Comparison of ENCODE assay signal across 23 cellular contexts in genomic region chr15:72169236-72169920, GRCh38. TPM values are rescaled to one million over a fixed set of nuclear protein-coding genes. Genes with fewer than 3 reads are reported as not detected.
DNase-seq lines count a peak whose midpoint lies in the region; ATAC-seq, FAIRE-seq and TF ChIP-seq lines count a peak whose summit lies in the region.
"Had no signal": no experiment of that assay in that cellular context is flagged by ENCODE, and none has a peak within 500 bp of the region (broad histone marks: within the 10 kb centered on the region; RNA-seq: fewer than 3 reads in every experiment).

No MANE protein-coding gene starts in this region.

- H3K23ac ChIP-seq in mesenchymal stem cell (ENCODE audit: low read length in 2 of 2), result no peak overlapping the region

- in situ Hi-C loops in GM12878 (cut with MboI), result no loop called here
- in situ Hi-C loops in transverse colon (cut with MboI; ENCODE audit: low pct_ligation_motif_present in 1 of 4, low pct_unique_long_range_greater_than_20kb in 1 of 4, low sequenced_read_pairs in 3 of 4), result loop anchor here in 2 of 4 donors (25.0 kb wide), 4 partner anchors 282 to 707 kb away; partner anchors contain the start of gene NR2E3 (in 1 of the 2)

- no peaks in the 10 kb centered on the region for H3K79me2 ChIP-seq in GM12878 (ENCODE audit: control insufficient read depth, insufficient read depth, low read length)

- POLR2A ChIA-PET in activated naive CD8-positive, alpha-beta T cell treated with anti-CD3 and anti-CD28 coated beads, Interleukin-2, amount 10 ng/mL, durations not matched to agents 7 days and 5 days (lab: Charles Lee), result interaction anchor here (1.1 kb wide), 1 partner anchor 59 kb away, joined by 6 read pairs; no protein-coding TSS in a partner anchor
- POLR2A ChIA-PET in GM12878 (lab: Charles Lee), result no interaction called here

- no peaks in the 10 kb centered on the region for H3K36me3 Mint-ChIP-seq in activated naive CD8-positive, alpha-beta T cell treated with anti-CD3 and anti-CD28 coated beads, Interleukin-2, amount 10 ng/mL, durations not matched to agents 7 days and 5 days
- H3K36me3 Mint-ChIP-seq in activated naive CD8-positive, alpha-beta T cell treated with anti-CD3 and anti-CD28 coated beads for 36 hours, result no peaks in the 10 kb centered on the region
- H3K36me3 Mint-ChIP-seq: activated naive CD4-positive, alpha-beta T cell treated with anti-CD3 and anti-CD28 coated beads, Interleukin-2, amount 10 ng/mL, durations not matched to agents 7 days and 5 days had no signal

- peak overlapping the region in 1 of 2 experiments; percentile 86 for H3K14ac ChIP-seq in mesenchymal stem cell (ENCODE audit: low read length in 2 of 2)

- H2AK5ac ChIP-seq in mesenchymal stem cell (ENCODE audit: low read length, severe bottlenecking), result peak overlapping the region; percentile 44

- no peaks in the 10 kb centered on the region for H3K79me1 ChIP-seq in mesenchymal stem cell (replicated peaks; ENCODE audit: low read length, poor library complexity, severe bottlenecking)

- no peak overlapping the region for H3K18ac ChIP-seq in mesenchymal stem cell (ENCODE audit: low read depth in 1 of 2, low read length in 2 of 2)

- H2BK15ac ChIP-seq in mesenchymal stem cell (ENCODE audit: low read depth, poor library complexity, severe bottlenecking), result no peak overlapping the region

- no peaks in the 10 kb centered on the region for H3K9me3 Mint-ChIP-seq in activated naive CD8-positive, alpha-beta T cell treated with anti-CD3 and anti-CD28 coated beads, Interleukin-2, amount 10 ng/mL, durations not matched to agents 7 days and 5 days
- no peaks in the 10 kb centered on the region for H3K9me3 Mint-ChIP-seq in activated naive CD8-positive, alpha-beta T cell treated with anti-CD3 and anti-CD28 coated beads for 36 hours
- H3K9me3 Mint-ChIP-seq: activated naive CD4-positive, alpha-beta T cell treated with anti-CD3 and anti-CD28 coated beads, Interleukin-2, amount 10 ng/mL, durations not matched to agents 7 days and 5 days; activated T-cell treated with anti-CD3 and anti-CD28 coated beads, Interleukin-2, amount 50 U/mL, for 24 hours; central memory CD8-positive, alpha-beta T cell had no signal

- peaks cover 0 to 2% of the 10 kb centered on the region in 2 experiments; a peak in 2 of 4 replicates for H3K27me3 ChIP-seq in GM12878 (replicated peaks in 1 of 2; ENCODE audit: control insufficient read depth in 2 of 2, insufficient read depth in 2 of 2, low read length in 1 of 2)
- peaks cover 0 to 62% of the 10 kb centered on the region in 2 experiments for H3K27me3 ChIP-seq in mesenchymal stem cell (ENCODE audit: control insufficient read depth in 1 of 2, insufficient read depth in 1 of 2, low read length in 2 of 2)
- H3K27me3 ChIP-seq in transverse colon, result no peaks in the 10 kb centered on the region
- H3K27me3 ChIP-seq: ascending aorta had no signal

- H3K4me1 ChIP-seq in GM12878 (ENCODE audit: control insufficient read depth, insufficient read depth, low read length) (no peaks in the 10 kb centered on the region; the same call in 1 of the 2 replicates), mesenchymal stem cell (ENCODE audit: control insufficient read depth, insufficient read depth, low read depth, low read length) (peaks cover 13% of the 10 kb centered on the region), transverse colon (peaks cover 0 to 7% (median 3%) of the 10 kb centered on the region in 4 donors)
- H3K4me1 ChIP-seq: ascending aorta had no signal

- no TSS peak for BruUV-seq in GM12878 (replicated peaks; lab: Mats Ljungman, UMichigan)

- H3K9ac ChIP-seq in GM12878 (ENCODE audit: control insufficient read depth, insufficient read depth, low read length) (no peak overlapping the region), mesenchymal stem cell (ENCODE audit: low read length) (no peak overlapping the region)

- CTCF ChIA-PET in GM12878 (lab: Yijun Ruan, JAX), result no interaction called here

- no peak overlapping the region for H3K27ac ChIP-seq in GM12878 (ENCODE audit: control insufficient read depth, insufficient read depth)
- no peak overlapping the region for H3K27ac ChIP-seq in mesenchymal stem cell (ENCODE audit: low read length, poor library complexity, severe bottlenecking)
- H3K27ac ChIP-seq in transverse colon, result peak overlapping the region; percentile 42 to 67 (median 54)
- H3K27ac ChIP-seq: ascending aorta, WERI-Rb-1 had no signal

- no peak for TF ChIP-seq EP300 in GM12878 (IDR thresholded peaks at IDR 0.05; ENCODE audit: borderline replicate concordance in 1 of 2, control insufficient read depth in 1 of 2, low read depth in 2 of 2, low read length in 2 of 2)
- TF ChIP-seq EP300 in transverse colon (IDR thresholded peaks at IDR 0.05; ENCODE audit: low read depth), result no peak

- H2BK12ac ChIP-seq in mesenchymal stem cell (ENCODE audit: low read length in 2 of 2), result peak overlapping the region in 1 of 2 experiments; percentile 10

- H3K4ac ChIP-seq in mesenchymal stem cell (ENCODE audit: low read depth in 1 of 2, low read length in 2 of 2), result no peak overlapping the region

- intact Hi-C loops in GM12878 (cut with micrococcal nuclease; ENCODE audit: unreplicated experiment), result no loop called here
- intact Hi-C loops in transverse colon (cut with DNase I; ENCODE audit: low total_unique reads), result no loop called here

- ATAC-seq in activated naive CD8-positive, alpha-beta T cell treated with anti-CD3 and anti-CD28 coated beads, Interleukin-2, amount 10 ng/mL, durations not matched to agents 7 days and 5 days (ENCODE audit: low read depth), result no peak
- ATAC-seq in GM12878, result 0 out of 3 replicates have a peak, but pooled peaks have one; percentile 15
- ATAC-seq: Panc1, sciatic nerve had no signal

- H3K4me1 Mint-ChIP-seq in activated naive CD8-positive, alpha-beta T cell treated with anti-CD3 and anti-CD28 coated beads, Interleukin-2, amount 10 ng/mL, durations not matched to agents 7 days and 5 days, result peaks cover 24% of the 10 kb centered on the region
- H3K4me1 Mint-ChIP-seq in activated naive CD8-positive, alpha-beta T cell treated with anti-CD3 and anti-CD28 coated beads for 36 hours, result peaks cover 7% of the 10 kb centered on the region

- no peak for FAIRE-seq in GM12878 (lab: Jason Lieb, UNC)
- FAIRE-seq: frontal cortex, GM18507 had no signal

- no peaks in the 10 kb centered on the region for H3K36me3 ChIP-seq in GM12878 (ENCODE audit: control insufficient read depth in 2 of 2, insufficient read depth in 2 of 2, low read length in 1 of 2)
- no peaks in the 10 kb centered on the region for H3K36me3 ChIP-seq in mesenchymal stem cell (ENCODE audit: control insufficient read depth in 1 of 2, insufficient read depth in 2 of 2, low read depth in 1 of 2, low read length in 2 of 2)
- H3K36me3 ChIP-seq in transverse colon, result no peaks in the 10 kb centered on the region
- H3K36me3 ChIP-seq: ascending aorta, WERI-Rb-1 had no signal

- TF ChIP-seq POLR2A in GM12878 (IDR thresholded peaks at IDR 0.05; ENCODE audit: low read depth, low read length) (no peak), transverse colon (IDR thresholded peaks at IDR 0.05) (no peak)

- no peak overlapping the region for H2AFZ ChIP-seq in GM12878 (ENCODE audit: control insufficient read depth, low read depth, low read length)
- no peak overlapping the region for H2AFZ ChIP-seq in mesenchymal stem cell (ENCODE audit: low read depth, low read length)

- H4K20me1 ChIP-seq in GM12878 (ENCODE audit: control insufficient read depth, insufficient read depth), result no peaks in the 10 kb centered on the region

- H3K9me3 ChIP-seq in GM12878 (replicated peaks; ENCODE audit: control insufficient read depth, insufficient read depth, low read length) (no peaks in the 10 kb centered on the region), mesenchymal stem cell (ENCODE audit: control insufficient read depth, low read length) (no peaks in the 10 kb centered on the region), transverse colon (no peaks in the 10 kb centered on the region)
- H3K9me3 ChIP-seq: ascending aorta had no signal

- no peak overlapping the region for H4K91ac ChIP-seq in mesenchymal stem cell (ENCODE audit: low read length)

- H2BK120ac ChIP-seq in mesenchymal stem cell (ENCODE audit: low read depth, low read length), result no peak overlapping the region

- no peak overlapping the region for H4K8ac ChIP-seq in mesenchymal stem cell (ENCODE audit: low read length)

- WGBS in GM12878 (ENCODE audit: insufficient coverage, insufficient replicate concordance, low lambda C conversion rate, missing lambda C conversion rate), result 33% methylated on average over 10 of the region's 10 CpGs
- WGBS in mesenchymal stem cell, result 87% methylated on average over 10 of the region's 10 CpGs
- WGBS in transverse colon (ENCODE audit: low coverage in 1 of 2), 2 donors, result 85% methylated on average over 10 of the region's 10 CpGs; no CpG with 5 or more reads in 1 of the 2 donors

- peaks cover 8% of the 10 kb centered on the region for H3K27me3 Mint-ChIP-seq in activated naive CD8-positive, alpha-beta T cell treated with anti-CD3 and anti-CD28 coated beads, Interleukin-2, amount 10 ng/mL, durations not matched to agents 7 days and 5 days
- H3K27me3 Mint-ChIP-seq in activated naive CD8-positive, alpha-beta T cell treated with anti-CD3 and anti-CD28 coated beads for 36 hours, result no peaks in the 10 kb centered on the region
- H3K27me3 Mint-ChIP-seq: activated T-cell treated with anti-CD3 and anti-CD28 coated beads, Interleukin-2, amount 50 U/mL, for 24 hours had no signal

- no peak for DNase-seq in activated naive CD8-positive, alpha-beta T cell treated with anti-CD3 and anti-CD28 coated beads, Interleukin-2, amount 10 ng/mL, durations not matched to agents 7 days and 5 days
- DNase-seq in activated naive CD8-positive, alpha-beta T cell treated with anti-CD3 and anti-CD28 coated beads for 36 hours, result no peak
- DNase-seq in GM12878 (ENCODE audit: low read depth, low spot score) (no peak), mesenchymal stem cell (no peak), transverse colon (no peak), NCI-H1105 (lab: John Stamatoyannopoulos, UW) (no peak)
- no peak for DNase-seq in activated naive CD4-positive, alpha-beta T cell (lab: John Stamatoyannopoulos, UW)
- no peak for DNase-seq in stimulated activated CD4-positive, alpha-beta T cell treated with anti-CD3 and anti-CD28 coated beads, Interleukin-4, amount 100 ng/mL, for 4 hours
- DNase-seq: activated naive CD4-positive, alpha-beta T cell treated with anti-CD3 and anti-CD28 coated beads, Interleukin-2, amount 10 ng/mL, durations not matched to agents 7 days and 5 days; activated T-cell treated with anti-CD3 and anti-CD28 coated beads, Interleukin-2, amount 50 U/mL, for 24 hours; effector CD8-positive, alpha-beta T cell; left cardiac atrium; NCI-H1417 treated with DMSO at 0.1 percent for 48 hours; NCI-H2171; occipital lobe; WERI-Rb-1 had no signal

- no peak overlapping the region for H2BK5ac ChIP-seq in mesenchymal stem cell (ENCODE audit: low read depth, low read length, poor library complexity, severe bottlenecking)

- H3K4me3 Mint-ChIP-seq in activated naive CD8-positive, alpha-beta T cell treated with anti-CD3 and anti-CD28 coated beads, Interleukin-2, amount 10 ng/mL, durations not matched to agents 7 days and 5 days, result peak overlapping the region; percentile 60
- H3K4me3 Mint-ChIP-seq in activated naive CD8-positive, alpha-beta T cell treated with anti-CD3 and anti-CD28 coated beads for 36 hours, result no peak overlapping the region
- H3K4me3 Mint-ChIP-seq: activated naive CD4-positive, alpha-beta T cell treated with anti-CD3 and anti-CD28 coated beads, Interleukin-2, amount 10 ng/mL, durations not matched to agents 7 days and 5 days; activated T-cell treated with anti-CD3 and anti-CD28 coated beads, Interleukin-2, amount 50 U/mL, for 24 hours; central memory CD8-positive, alpha-beta T cell had no signal

- TF ChIP-seq CTCF in GM12878 (IDR thresholded peaks at IDR 0.05 in 2 of 3, conservative IDR thresholded peaks at IDR 0.05 in 1 of 3; ENCODE audit: control insufficient read depth in 2 of 3, extremely low read depth in 1 of 3, insufficient read depth in 1 of 3, low read depth in 3 of 3, low read length in 3 of 3) (no peak), transverse colon (IDR thresholded peaks at IDR 0.05) (no peak)

- RAD21 ChIA-PET in GM12878 (lab: Charles Lee; ENCODE audit: unreplicated experiment), result no interaction called here

- SMC1A ChIA-PET in GM12878 (lab: Charles Lee; ENCODE audit: uncharacterized antibody, unreplicated experiment), result interaction anchor here (0.8 kb wide), 1 partner anchor 12 kb away, joined by 3 read pairs; no protein-coding TSS in a partner anchor

- H3K4me3 ChIP-seq in GM12878, result no peak overlapping the region
- no peak overlapping the region for H3K4me3 ChIP-seq in mesenchymal stem cell (ENCODE audit: insufficient read depth in 1 of 2, low read depth in 1 of 2, low read length in 2 of 2)
- no peak overlapping the region for H3K4me3 ChIP-seq in transverse colon
- H3K4me3 ChIP-seq: ascending aorta had no signal

- no peak overlapping the region for H3K4me2 ChIP-seq in GM12878 (ENCODE audit: control insufficient read depth, insufficient read depth)
- no peak overlapping the region for H3K4me2 ChIP-seq in mesenchymal stem cell (ENCODE audit: low read length, poor library complexity, severe bottlenecking)

- peak overlapping the region; percentile 68 for H3K27ac Mint-ChIP-seq in activated naive CD8-positive, alpha-beta T cell treated with anti-CD3 and anti-CD28 coated beads, Interleukin-2, amount 10 ng/mL, durations not matched to agents 7 days and 5 days
- H3K27ac Mint-ChIP-seq in activated naive CD8-positive, alpha-beta T cell treated with anti-CD3 and anti-CD28 coated beads for 36 hours, result no peak overlapping the region
- H3K27ac Mint-ChIP-seq: activated naive CD4-positive, alpha-beta T cell treated with anti-CD3 and anti-CD28 coated beads, Interleukin-2, amount 10 ng/mL, durations not matched to agents 7 days and 5 days; activated T-cell treated with anti-CD3 and anti-CD28 coated beads, Interleukin-2, amount 50 U/mL, for 24 hours had no signal

- TF ChIP-seq RAD21 in GM12878 (IDR thresholded peaks at IDR 0.05; ENCODE audit: insufficient read depth, low read depth, low read length), result no peak

RNA-seq across cellular contexts. Expression of gene GRAMD2A, which starts 28.2 kb away (rescaled TPM):
- not detected for total RNA-seq in activated naive CD8-positive, alpha-beta T cell treated with anti-CD3 and anti-CD28 coated beads, Interleukin-2, amount 10 ng/mL, durations not matched to agents 7 days and 5 days
- not detected for total RNA-seq in activated naive CD8-positive, alpha-beta T cell treated with anti-CD3 and anti-CD28 coated beads for 36 hours
- total RNA-seq in GM12878 (2013; cell fraction: nucleolus; rRNA removed), result not detected in 2 replicates
- total RNA-seq in GM12878 (2014; rRNA removed), result not detected in 2 replicates
- total RNA-seq in GM12878 (2014; rRNA removed; fragmentation: Illumina TruSeq; extraction: Trizol), result not detected in 2 replicates
- not detected in 2 replicates for total RNA-seq in GM12878 (2021)
- polyA plus RNA-seq in GM12878 (2011; ENCODE audit: low read depth), result not detected
- polyA plus RNA-seq in GM12878 (2011; rRNA removed), result not detected in 2 replicates
- polyA plus RNA-seq in GM12878 (2011; cell fraction: cytosol; rRNA removed), result not detected in 2 replicates
- not detected in 2 replicates for polyA plus RNA-seq in GM12878 (2011; cell fraction: nucleus; rRNA removed)
- not detected in 2 replicates for polyA plus RNA-seq in GM12878 (2012)
- not detected in 2 replicates for polyA plus RNA-seq in GM12878 (2014; fragmentation: Illumina TruSeq; extraction: Trizol)
- under 1 TPM in 1 of 2 experiments, not detected in 1; 0.02 TPM for polyA plus RNA-seq in GM12878 (2014; fragmentation: Nextera tagmentation; extraction: Ambion mirVana)
- polyA plus RNA-seq in GM12878 (2014; rRNA removed), result not detected in 2 replicates
- under 1 TPM in 1 of 2 experiments, not detected in 1; 0.35 TPM for polyA plus RNA-seq in GM12878 (2016; fragmentation: Nextera tagmentation; extraction: Ambion mirVana)
- polyA minus RNA-seq in GM12878 (2011; rRNA and poly(A)+ RNA removed), result not detected in 2 replicates
- not detected in 2 replicates for polyA minus RNA-seq in GM12878 (2011; cell fraction: cytosol; rRNA and poly(A)+ RNA removed)
- polyA minus RNA-seq in GM12878 (2011; cell fraction: nucleus; rRNA and poly(A)+ RNA removed), result not detected in 2 replicates
- polyA plus RNA-seq in mesenchymal stem cell (2013, experiment 1 of 2), result not detected
- 0.07 TPM for polyA plus RNA-seq in mesenchymal stem cell (2013, experiment 2 of 2)
- 1 to 10 TPM in 1 of 4 donors, under 1 TPM in 1, not detected in 2; 0.41 to 1.4 TPM for total RNA-seq in transverse colon
- total RNA-seq: ascending aorta; left cardiac atrium; T-helper 2 cell treated with Interferon-gamma antibody and Interleukin-4, amounts not matched to agents 100 ng/mL and 5 ng/mL, for 36 hours had no signal

RNA-seq across cellular contexts. Expression of gene SENP8, which starts 51.2 kb away (rescaled TPM):
- total RNA-seq in activated naive CD8-positive, alpha-beta T cell treated with anti-CD3 and anti-CD28 coated beads, Interleukin-2, amount 10 ng/mL, durations not matched to agents 7 days and 5 days, result 1 to 10 TPM; 1.2 to 1.3 TPM
- total RNA-seq in activated naive CD8-positive, alpha-beta T cell treated with anti-CD3 and anti-CD28 coated beads for 36 hours, result 1 to 10 TPM; 2.0 to 2.2 TPM
- total RNA-seq in GM12878 (2013; cell fraction: nucleolus; rRNA removed), result 3.1 and 3.5 TPM in 2 replicates
- total RNA-seq in GM12878 (2014; rRNA removed), result 1.5 and 2.0 TPM in 2 replicates
- total RNA-seq in GM12878 (2014; rRNA removed; fragmentation: Illumina TruSeq; extraction: Trizol), result 1.3 TPM in 2 replicates
- total RNA-seq in GM12878 (2021), result 1.8 and 2.4 TPM in 2 replicates
- 1.6 TPM for polyA plus RNA-seq in GM12878 (2011; ENCODE audit: low read depth)
- 5.2 and 5.6 TPM in 2 replicates for polyA plus RNA-seq in GM12878 (2011; rRNA removed)
- 2.5 and 3.3 TPM in 2 replicates for polyA plus RNA-seq in GM12878 (2011; cell fraction: cytosol; rRNA removed)
- polyA plus RNA-seq in GM12878 (2011; cell fraction: nucleus; rRNA removed), result 1.1 and 2.8 TPM in 2 replicates
- 1.2 and 2.6 TPM in 2 replicates for polyA plus RNA-seq in GM12878 (2012)
- polyA plus RNA-seq in GM12878 (2014; fragmentation: Illumina TruSeq; extraction: Trizol), result 2.1 and 2.2 TPM in 2 replicates
- 1 to 10 TPM; 2.2 to 4.0 TPM for polyA plus RNA-seq in GM12878 (2014; fragmentation: Nextera tagmentation; extraction: Ambion mirVana)
- 0.87 and 1.3 TPM in 2 replicates for polyA plus RNA-seq in GM12878 (2014; rRNA removed)
- polyA plus RNA-seq in GM12878 (2016; fragmentation: Nextera tagmentation; extraction: Ambion mirVana), result 1 to 10 TPM; 3.7 to 4.2 TPM
- 9.1 and 12.0 TPM in 2 replicates for polyA minus RNA-seq in GM12878 (2011; rRNA and poly(A)+ RNA removed)
- polyA minus RNA-seq in GM12878 (2011; cell fraction: cytosol; rRNA and poly(A)+ RNA removed), result 4.2 and 6.0 TPM in 2 replicates
- polyA minus RNA-seq in GM12878 (2011; cell fraction: nucleus; rRNA and poly(A)+ RNA removed), result 0.85 and 1.4 TPM in 2 replicates
- polyA plus RNA-seq in mesenchymal stem cell (2013, experiment 1 of 2), result 1.8 TPM
- 1.7 TPM for polyA plus RNA-seq in mesenchymal stem cell (2013, experiment 2 of 2)
- total RNA-seq in transverse colon, result 1 to 10 TPM; 2.3 to 3.8 (median 2.5) TPM

RNA-seq across cellular contexts. Expression of gene MYO9A, which starts 51.4 kb away (rescaled TPM):
- 10 to 100 TPM; 24.1 to 31.2 TPM for total RNA-seq in activated naive CD8-positive, alpha-beta T cell treated with anti-CD3 and anti-CD28 coated beads, Interleukin-2, amount 10 ng/mL, durations not matched to agents 7 days and 5 days
- 10 to 100 TPM; 15.4 to 19.1 TPM for total RNA-seq in activated naive CD8-positive, alpha-beta T cell treated with anti-CD3 and anti-CD28 coated beads for 36 hours
- total RNA-seq in GM12878 (2013; cell fraction: nucleolus; rRNA removed), result 185 and 197 TPM in 2 replicates
- total RNA-seq in GM12878 (2014; rRNA removed) (17.8 and 20.2 TPM in 2 replicates), GM12878 (2014; rRNA removed; fragmentation: Illumina TruSeq; extraction: Trizol) (25.3 and 28.3 TPM in 2 replicates), GM12878 (2021) (18.7 and 23.3 TPM in 2 replicates), transverse colon (100 to 1,000 TPM in 1 of 4 donors, 10 to 100 TPM in 3; 52.4 to 103 (median 74.2) TPM)
- 7.7 TPM for polyA plus RNA-seq in GM12878 (2011; ENCODE audit: low read depth)
- polyA plus RNA-seq in GM12878 (2011; rRNA removed) (17.0 and 17.3 TPM in 2 replicates), GM12878 (2014; fragmentation: Illumina TruSeq; extraction: Trizol) (11.7 and 13.7 TPM in 2 replicates), GM12878 (2014; fragmentation: Nextera tagmentation; extraction: Ambion mirVana) (1 to 10 TPM; 3.3 to 5.9 TPM), GM12878 (2014; rRNA removed) (6.5 and 8.3 TPM in 2 replicates), GM12878 (2016; fragmentation: Nextera tagmentation; extraction: Ambion mirVana) (10 to 100 TPM; 10.6 to 12.7 TPM)
- polyA plus RNA-seq in GM12878 (2011; cell fraction: cytosol; rRNA removed), result 10.5 and 13.0 TPM in 2 replicates
- polyA plus RNA-seq in GM12878 (2011; cell fraction: nucleus; rRNA removed), result 28.0 and 31.0 TPM in 2 replicates
- polyA plus RNA-seq in GM12878 (2012), result 7.7 and 8.6 TPM in 2 replicates
- 71.1 and 101 TPM in 2 replicates for polyA minus RNA-seq in GM12878 (2011; rRNA and poly(A)+ RNA removed)
- polyA minus RNA-seq in GM12878 (2011; cell fraction: cytosol; rRNA and poly(A)+ RNA removed), result 19.0 and 21.0 TPM in 2 replicates
- polyA minus RNA-seq in GM12878 (2011; cell fraction: nucleus; rRNA and poly(A)+ RNA removed), result 47.8 and 80.0 TPM in 2 replicates
- polyA plus RNA-seq in mesenchymal stem cell (2013, experiment 1 of 2), result 6.6 TPM
- 6.3 TPM for polyA plus RNA-seq in mesenchymal stem cell (2013, experiment 2 of 2)

Comparison
In these comparisons a context has a peak if more than half of its experiments do, and no peak if none do; other contexts are left out.
1. H3K27ac ChIP-seq: peak in transverse colon (4 of 4); none in GM12878 (single experiment) and mesenchymal stem cell (single experiment).